In genomic region chr11:65169164-65169641, GRCh38 we compare ENCODE assay signal across 1 cellular context.
TF ChIP-seq lines count a peak whose summit lies in the region.

No MANE protein-coding gene starts in this region.

TF ChIP-seq in HepG2, 621 proteins besides CTCF, POLR2A, EP300 and RAD21:
- TF ChIP-seq TRIM24 (CRISPR knock-in tag; IDR thresholded peaks at IDR 0.05) (no peak), U2AF1 (optimal IDR thresholded peaks at IDR 0.05; ENCODE audit: low read depth, low read length) (no peak), ZFX (CRISPR knock-in tag; IDR thresholded peaks at IDR 0.05; ENCODE audit: low read depth) (peak; percentile 41), ZMYM3 (CRISPR knock-in tag; IDR thresholded peaks at IDR 0.05) (0 out of 2 replicates have a peak, but pooled peaks have one; percentile 24), ZBTB38 (CRISPR knock-in tag; IDR thresholded peaks at IDR 0.05) (peak; percentile 85), ZNF138 (CRISPR knock-in tag; IDR thresholded peaks at IDR 0.05; ENCODE audit: low read depth) (no peak), MLLT10 (CRISPR knock-in tag; IDR thresholded peaks at IDR 0.05) (no peak)
- TF ChIP-seq, protein P1, sequence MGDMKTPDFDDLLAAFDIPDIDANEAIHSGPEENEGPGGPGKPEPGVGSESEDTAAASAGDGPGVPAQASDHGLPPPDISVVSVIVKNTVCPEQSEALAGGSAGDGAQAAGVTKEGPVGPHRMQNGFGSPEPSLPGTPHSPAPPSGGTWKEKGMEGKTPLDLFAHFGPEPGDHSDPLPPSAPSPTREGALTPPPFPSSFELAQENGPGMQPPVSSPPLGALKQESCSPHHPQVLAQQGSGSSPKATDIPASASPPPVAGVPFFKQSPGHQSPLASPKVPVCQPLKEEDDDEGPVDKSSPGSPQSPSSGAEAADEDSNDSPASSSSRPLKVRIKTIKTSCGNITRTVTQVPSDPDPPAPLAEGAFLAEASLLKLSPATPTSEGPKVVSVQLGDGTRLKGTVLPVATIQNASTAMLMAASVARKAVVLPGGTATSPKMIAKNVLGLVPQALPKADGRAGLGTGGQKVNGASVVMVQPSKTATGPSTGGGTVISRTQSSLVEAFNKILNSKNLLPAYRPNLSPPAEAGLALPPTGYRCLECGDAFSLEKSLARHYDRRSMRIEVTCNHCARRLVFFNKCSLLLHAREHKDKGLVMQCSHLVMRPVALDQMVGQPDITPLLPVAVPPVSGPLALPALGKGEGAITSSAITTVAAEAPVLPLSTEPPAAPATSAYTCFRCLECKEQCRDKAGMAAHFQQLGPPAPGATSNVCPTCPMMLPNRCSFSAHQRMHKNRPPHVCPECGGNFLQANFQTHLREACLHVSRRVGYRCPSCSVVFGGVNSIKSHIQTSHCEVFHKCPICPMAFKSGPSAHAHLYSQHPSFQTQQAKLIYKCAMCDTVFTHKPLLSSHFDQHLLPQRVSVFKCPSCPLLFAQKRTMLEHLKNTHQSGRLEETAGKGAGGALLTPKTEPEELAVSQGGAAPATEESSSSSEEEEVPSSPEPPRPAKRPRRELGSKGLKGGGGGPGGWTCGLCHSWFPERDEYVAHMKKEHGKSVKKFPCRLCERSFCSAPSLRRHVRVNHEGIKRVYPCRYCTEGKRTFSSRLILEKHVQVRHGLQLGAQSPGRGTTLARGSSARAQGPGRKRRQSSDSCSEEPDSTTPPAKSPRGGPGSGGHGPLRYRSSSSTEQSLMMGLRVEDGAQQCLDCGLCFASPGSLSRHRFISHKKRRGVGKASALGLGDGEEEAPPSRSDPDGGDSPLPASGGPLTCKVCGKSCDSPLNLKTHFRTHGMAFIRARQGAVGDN (CRISPR knock-in tag; IDR thresholded peaks at IDR 0.05), result peak; percentile 53
- TF ChIP-seq, protein P2, sequence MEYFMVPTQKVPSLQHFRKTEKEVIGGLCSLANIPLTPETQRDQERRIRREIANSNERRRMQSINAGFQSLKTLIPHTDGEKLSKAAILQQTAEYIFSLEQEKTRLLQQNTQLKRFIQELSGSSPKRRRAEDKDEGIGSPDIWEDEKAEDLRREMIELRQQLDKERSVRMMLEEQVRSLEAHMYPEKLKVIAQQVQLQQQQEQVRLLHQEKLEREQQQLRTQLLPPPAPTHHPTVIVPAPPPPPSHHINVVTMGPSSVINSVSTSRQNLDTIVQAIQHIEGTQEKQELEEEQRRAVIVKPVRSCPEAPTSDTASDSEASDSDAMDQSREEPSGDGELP (IDR thresholded peaks at IDR 0.05; ENCODE audit: borderline replicate concordance, low read depth), result peak; percentile 51; the same call in 1 of the 2 replicates
